Comparison of ENCODE assay signal across 11 cellular contexts in genomic region chr1:210330279-210330866, GRCh38. TPM values are rescaled to one million over a fixed set of nuclear protein-coding genes. Genes with fewer than 3 reads are reported as not detected.
DNase-seq lines count a peak whose midpoint lies in the region; ATAC-seq and TF ChIP-seq lines count a peak whose summit lies in the region.
"Had no signal": no experiment of that assay in that cellular context is flagged by ENCODE, and none has a peak within 500 bp of the region (broad histone marks: within the 10 kb centered on the region; RNA-seq: fewer than 3 reads in every experiment).

No MANE protein-coding gene starts in this region.

- H3K9me3 ChIP-seq in SK-N-SH = no peaks in the 10 kb centered on the region
- no peaks in the 10 kb centered on the region for H3K9me3 ChIP-seq in effector memory CD4-positive, alpha-beta T cell (ENCODE audit: control insufficient read depth, low read length)

- no peak overlapping the region for H3K27ac ChIP-seq in SK-N-SH (ENCODE audit: low read depth in 2 of 2, low read length in 1 of 2)
- no peak overlapping the region for H3K27ac ChIP-seq in effector memory CD4-positive, alpha-beta T cell (ENCODE audit: insufficient read depth, low read length, poor library complexity, severe bottlenecking)

- TF ChIP-seq CTCF in SK-N-SH (IDR thresholded peaks at IDR 0.05) (no peak), nephron progenitor cell (IDR thresholded peaks at IDR 0.05) (no peak)

- H3K4me2 ChIP-seq in SK-N-SH = peak overlapping the region; percentile 79; the same call in 1 of the 2 replicates

- peaks cover 8% of the 10 kb centered on the region for H3F3A ChIP-seq in SK-N-SH (replicated peaks; ENCODE audit: insufficient read depth)

- no peak overlapping the region for H3K9ac ChIP-seq in SK-N-SH

- POLR2A ChIA-PET in SK-N-SH (lab: Yijun Ruan, JAX) = interaction anchor here (0.6 to 1.0 kb wide), 2 partner anchors 26 to 684 kb away, joined by 3 read pairs; no protein-coding TSS in a partner anchor

- ATAC-seq in SK-N-SH treated with all-trans-retinoic acid at 6 μM for 48 hours = no peak
- ATAC-seq: activated CD8-positive, alpha-beta memory T cell treated with anti-CD3 and anti-CD28 coated beads, Interleukin-2, amount 10 ng/mL, durations not matched to agents 7 days and 5 days had no signal

- no peaks in the 10 kb centered on the region for H4K20me1 ChIP-seq in SK-N-SH (ENCODE audit: insufficient read depth)

- H3K79me2 ChIP-seq in SK-N-SH (ENCODE audit: insufficient read depth) = no peaks in the 10 kb centered on the region

- no peak for TF ChIP-seq EP300 in SK-N-SH (IDR thresholded peaks at IDR 0.05; ENCODE audit: borderline replicate concordance in 1 of 2, low read depth in 1 of 2, low read length in 1 of 2)

- peaks cover 10% of the 10 kb centered on the region for H3K9me3 Mint-ChIP-seq in nephron progenitor cell

- CTCF ChIA-PET in SK-N-SH (lab: Yijun Ruan, JAX) = interaction anchor here (0.6 to 2.3 kb wide), 11 partner anchors 9 to 186 kb away, joined by 3 to 6 read pairs (median 4); no protein-coding TSS in a partner anchor

- peak overlapping the region; percentile 95 for H3K4me3 Mint-ChIP-seq in nephron progenitor cell

- no peaks in the 10 kb centered on the region for H3K36me3 ChIP-seq in SK-N-SH (replicated peaks in 1 of 2; ENCODE audit: control insufficient read depth in 1 of 2, insufficient read depth in 2 of 2, low read length in 1 of 2)
- no peaks in the 10 kb centered on the region for H3K36me3 ChIP-seq in effector memory CD4-positive, alpha-beta T cell (ENCODE audit: control insufficient read depth, insufficient read depth, low read length)

- H2AFZ ChIP-seq in SK-N-SH (ENCODE audit: low read depth) = no peak overlapping the region

- H3K4me1 Mint-ChIP-seq in nephron progenitor cell = peaks cover 20% of the 10 kb centered on the region

- no peak overlapping the region for H3K4me3 ChIP-seq in SK-N-SH (ENCODE audit: low read depth in 2 of 2, low read length in 1 of 2)
- no peak overlapping the region for H3K4me3 ChIP-seq in effector memory CD4-positive, alpha-beta T cell (ENCODE audit: insufficient read depth, low read depth, low read length, poor library complexity, severe bottlenecking)

- peaks cover 17% of the 10 kb centered on the region for H3K27me3 Mint-ChIP-seq in nephron progenitor cell (ENCODE audit: low read depth, poor library complexity)

- H3K27me3 ChIP-seq in SK-N-SH (ENCODE audit: insufficient read depth) = no peaks in the 10 kb centered on the region
- H3K27me3 ChIP-seq in effector memory CD4-positive, alpha-beta T cell (replicated peaks; ENCODE audit: control insufficient read depth, insufficient read depth, low read length, poor library complexity, severe bottlenecking) = no peaks in the 10 kb centered on the region

- peaks cover 14 to 20% of the 10 kb centered on the region in 2 experiments for H3K4me1 ChIP-seq in SK-N-SH (ENCODE audit: control insufficient read depth in 1 of 2, insufficient read depth in 2 of 2, low read depth in 1 of 2, low read length in 1 of 2)
- peaks cover 19% of the 10 kb centered on the region for H3K4me1 ChIP-seq in effector memory CD4-positive, alpha-beta T cell (ENCODE audit: control insufficient read depth, insufficient read depth, low read length, poor library complexity, severe bottlenecking)

- no peak for TF ChIP-seq RAD21 in SK-N-SH (IDR thresholded peaks at IDR 0.05; ENCODE audit: low read length)

- no peak overlapping the region for H3K27ac Mint-ChIP-seq in nephron progenitor cell
- H3K27ac Mint-ChIP-seq: activated CD8-positive, alpha-beta memory T cell treated with anti-CD3 and anti-CD28 coated beads, Interleukin-2, amount 10 ng/mL, durations not matched to agents 7 days and 5 days had no signal

- no peaks in the 10 kb centered on the region for H3K36me3 Mint-ChIP-seq in nephron progenitor cell (ENCODE audit: low read depth)

- H3K9me2 ChIP-seq in SK-N-SH = no peaks in the 10 kb centered on the region

- 63% methylated on average over 7 of the region's 7 CpGs for WGBS in SK-N-SH (ENCODE audit: low lambda C conversion rate)

- peak; percentile 30 for DNase-seq in SK-N-SH
- DNase-seq in NCI-H2029 treated with DMSO at 0.1 percent for 48 hours (lab: John Stamatoyannopoulos, UW) = peak; percentile 5
- peak; percentile 4 for DNase-seq in astrocyte of the hippocampus (ENCODE audit: low read depth, low spot score)
- DNase-seq in nephron progenitor cell = no peak
- no peak for DNase-seq in Kasumi-1 (lab: John Stamatoyannopoulos, UW)
- DNase-seq in amniotic stem cell (lab: John Stamatoyannopoulos, UW) = no peak
- DNase-seq in effector memory CD4-positive, alpha-beta T cell = no peak
- DNase-seq: activated CD8-positive, alpha-beta memory T cell treated with anti-CD3 and anti-CD28 coated beads, Interleukin-2, amount 10 ng/mL, durations not matched to agents 7 days and 5 days; AML-193; kidney glomerular epithelial cell had no signal

TF ChIP-seq in SK-N-SH, 30 proteins besides CTCF, POLR2A, EP300 and RAD21:
- 0 out of 2 replicates have a peak, but pooled peaks have one; percentile 5 for TF ChIP-seq JUND (IDR thresholded peaks at IDR 0.05)
- TF ChIP-seq FOXJ3 (CRISPR knock-in tag; IDR thresholded peaks at IDR 0.05) = no peak
- TF ChIP-seq RCOR1 (IDR thresholded peaks at IDR 0.05; ENCODE audit: low read length) = no peak
- peak; percentile 67; the same call in 1 of the 2 replicates for TF ChIP-seq NFIC (IDR thresholded peaks at IDR 0.05; ENCODE audit: borderline replicate concordance)
- TF ChIP-seq TCF12 (IDR thresholded peaks at IDR 0.05) = peak; percentile 43
- TF ChIP-seq GATA2 (CRISPR knock-in tag; IDR thresholded peaks at IDR 0.05) = peak; percentile 68; the same call in 1 of the 2 replicates

TF ChIP-seq in SK-N-SH treated with all-trans-retinoic acid at 6 μM for 48 hours, 23 proteins besides CTCF, POLR2A, EP300 and RAD21 (continues in another document):
- TF ChIP-seq TOX (CRISPR knock-in tag; IDR thresholded peaks at IDR 0.05; ENCODE audit: borderline replicate concordance) (no peak), GLIS3 (CRISPR knock-in tag; IDR thresholded peaks at IDR 0.05) (no peak), RARB (CRISPR knock-in tag; IDR thresholded peaks at IDR 0.05) (no peak), ARNTL (CRISPR knock-in tag; IDR thresholded peaks at IDR 0.05; ENCODE audit: borderline replicate concordance, low read depth) (no peak), TSHZ2 (CRISPR knock-in tag; IDR thresholded peaks at IDR 0.05) (no peak), ZFP3 (CRISPR knock-in tag; IDR thresholded peaks at IDR 0.05) (no peak), ZC3H10 (CRISPR knock-in tag; IDR thresholded peaks at IDR 0.05) (no peak), PPARA (CRISPR knock-in tag; IDR thresholded peaks at IDR 0.05; ENCODE audit: borderline replicate concordance) (no peak), ESRRG (CRISPR knock-in tag; IDR thresholded peaks at IDR 0.05) (no peak), CSDC2 (CRISPR knock-in tag; IDR thresholded peaks at IDR 0.05) (no peak), ZNF565 (CRISPR knock-in tag; conservative IDR thresholded peaks at IDR 0.05; ENCODE audit: low read depth) (no peak), TCF4 (CRISPR knock-in tag; IDR thresholded peaks at IDR 0.05; ENCODE audit: borderline replicate concordance) (no peak), ZNF70 (CRISPR knock-in tag; IDR thresholded peaks at IDR 0.05) (no peak), BACH2 (CRISPR knock-in tag; IDR thresholded peaks at IDR 0.05; ENCODE audit: borderline replicate concordance) (no peak), ISL1 (CRISPR knock-in tag; IDR thresholded peaks at IDR 0.05) (no peak), CREB5 (CRISPR knock-in tag; IDR thresholded peaks at IDR 0.05; ENCODE audit: low read depth) (no peak), SNAI2 (CRISPR knock-in tag; IDR thresholded peaks at IDR 0.05) (no peak), OSR1 (CRISPR knock-in tag; IDR thresholded peaks at IDR 0.05) (no peak)

RNA-seq across cellular contexts. Expression of gene HHAT, which starts 1.7 kb away (rescaled TPM):
- polyA plus RNA-seq in SK-N-SH (2012; rRNA removed) = 8.1 and 10.8 TPM in 2 replicates
- polyA plus RNA-seq in SK-N-SH (2012; cell fraction: cytosol; rRNA removed) = 7.6 and 9.5 TPM in 2 replicates
- 10.3 and 15.1 TPM in 2 replicates for polyA plus RNA-seq in SK-N-SH (2012; cell fraction: nucleus; rRNA removed)

Comparison
In these comparisons a context has a peak if more than half of its experiments do, and no peak if none do; other contexts are left out.
1. DNase-seq: peak in SK-N-SH (single experiment), NCI-H2029 treated with DMSO at 0.1 percent for 48 hours (single experiment) and astrocyte of the hippocampus (single experiment); none in nephron progenitor cell (single experiment), Kasumi-1 (0 of 2), amniotic stem cell (single experiment) and effector memory CD4-positive, alpha-beta T cell (0 of 3).